18 cellular contexts compared by ENCODE assay signal in the genomic region with DNA sequence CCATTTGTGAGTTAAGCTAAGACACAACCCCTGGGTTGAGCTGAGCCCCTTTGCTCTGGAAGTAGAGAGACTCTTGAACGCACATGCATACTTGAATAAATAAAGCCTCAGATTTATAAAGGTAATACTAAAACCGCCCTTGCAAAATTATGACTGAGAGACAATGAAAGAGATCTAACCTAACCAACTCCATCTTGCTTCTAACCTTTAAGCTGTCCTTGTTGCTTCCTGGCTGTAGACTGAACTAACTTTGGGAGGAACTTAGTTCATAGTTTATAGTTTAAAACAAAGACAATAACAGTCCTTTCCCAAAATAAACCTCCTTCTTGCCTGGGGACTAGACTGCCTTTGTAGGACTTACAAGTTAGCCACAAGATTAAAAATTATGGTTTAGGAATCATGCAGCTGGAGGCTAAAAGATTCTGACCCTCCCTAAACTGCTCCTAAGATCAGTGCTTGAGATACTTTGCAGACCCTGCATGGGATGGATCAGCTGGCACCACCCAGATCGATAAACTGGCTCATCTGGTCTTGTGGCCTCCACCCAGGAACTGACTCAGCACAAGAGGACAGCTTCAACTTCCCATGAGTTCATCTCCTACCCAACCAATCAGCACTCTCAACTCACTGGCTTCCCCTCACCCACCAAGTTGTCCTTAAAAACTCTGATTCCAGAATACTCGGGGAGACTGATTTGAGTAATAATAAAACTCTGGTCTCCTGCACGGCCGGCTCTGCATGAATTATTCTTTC.
DNase-seq lines count a peak whose midpoint lies in the region; ATAC-seq and TF ChIP-seq lines count a peak whose summit lies in the region.
"Had no signal": no experiment of that assay in that cellular context is flagged by ENCODE, and none has a peak within 500 bp of the region (broad histone marks: within the 10 kb centered on the region; RNA-seq: fewer than 3 reads in every experiment).

No MANE protein-coding gene starts in this region.

- no peaks in the 10 kb centered on the region for H3K9me3 Mint-ChIP-seq in nephron
- H3K9me3 Mint-ChIP-seq: H9 had no signal

- TF ChIP-seq CTCF in epithelial cell of esophagus (IDR thresholded peaks at IDR 0.05; ENCODE audit: insufficient read depth, low read depth, low read length, missing control alignments) (no peak), nephron (IDR thresholded peaks at IDR 0.05; ENCODE audit: unreplicated experiment in 3 of 3) (no peak)

- DNase-seq in HT-29 (ENCODE audit: low spot score) = peak; percentile 34
- DNase-seq in OCI-M1 (lab: John Stamatoyannopoulos, UW) = peak; percentile 9
- peak; percentile 60 for DNase-seq in epithelial cell of esophagus (ENCODE audit: low read depth)
- no peak for DNase-seq in anterior cingulate cortex (lab: John Stamatoyannopoulos, UW)
- DNase-seq in HK-2 (ENCODE audit: unreplicated experiment) = no peak
- DNase-seq: ACHN; GDM1; H9; IMR-90; Kasumi-1; NCI-H1105; NCI-H2081 treated with DMSO at 0.1 percent for 48 hours; NCI-H748 treated with DMSO at 0.1 percent for 48 hours; NK-92 treated with Interleukin-12 subunit alpha and Interleukin-12 subunit beta, amount 100 ng/mL, for 24 hours; RPMI8226; SHP77 treated with DMSO at 0.1 percent for 48 hours had no signal

- no peaks in the 10 kb centered on the region for H3K36me3 Mint-ChIP-seq in nephron (ENCODE audit: low read depth)

- ATAC-seq in GM21526 (IDR thresholded peaks at IDR 0.05; ENCODE audit: low FRiP score, unreplicated experiment) = no peak

- no peak overlapping the region for H3K4me3 Mint-ChIP-seq in nephron
- H3K4me3 Mint-ChIP-seq: H9 had no signal

- H3K4me1 Mint-ChIP-seq in nephron = peaks cover 48% of the 10 kb centered on the region
- H3K4me1 Mint-ChIP-seq: H9 had no signal

- H3K27ac Mint-ChIP-seq in nephron = peak overlapping the region; percentile 15 to 58 (median 28)
- H3K27ac Mint-ChIP-seq: H9 had no signal

- H3K27me3 Mint-ChIP-seq in nephron (ENCODE audit: low read depth) = no peaks in the 10 kb centered on the region

- no peak overlapping the region for H3K4me3 ChIP-seq in epithelial cell of esophagus (ENCODE audit: low read length)

Comparison
In these comparisons a context has a peak if more than half of its experiments do, and no peak if none do; other contexts are left out.
1. DNase-seq: peak in HT-29 (single experiment), OCI-M1 (single experiment) and epithelial cell of esophagus (single experiment); none in anterior cingulate cortex (0 of 58) and HK-2 (single experiment).